8 cellular contexts compared by ENCODE assay signal in the genomic region with DNA sequence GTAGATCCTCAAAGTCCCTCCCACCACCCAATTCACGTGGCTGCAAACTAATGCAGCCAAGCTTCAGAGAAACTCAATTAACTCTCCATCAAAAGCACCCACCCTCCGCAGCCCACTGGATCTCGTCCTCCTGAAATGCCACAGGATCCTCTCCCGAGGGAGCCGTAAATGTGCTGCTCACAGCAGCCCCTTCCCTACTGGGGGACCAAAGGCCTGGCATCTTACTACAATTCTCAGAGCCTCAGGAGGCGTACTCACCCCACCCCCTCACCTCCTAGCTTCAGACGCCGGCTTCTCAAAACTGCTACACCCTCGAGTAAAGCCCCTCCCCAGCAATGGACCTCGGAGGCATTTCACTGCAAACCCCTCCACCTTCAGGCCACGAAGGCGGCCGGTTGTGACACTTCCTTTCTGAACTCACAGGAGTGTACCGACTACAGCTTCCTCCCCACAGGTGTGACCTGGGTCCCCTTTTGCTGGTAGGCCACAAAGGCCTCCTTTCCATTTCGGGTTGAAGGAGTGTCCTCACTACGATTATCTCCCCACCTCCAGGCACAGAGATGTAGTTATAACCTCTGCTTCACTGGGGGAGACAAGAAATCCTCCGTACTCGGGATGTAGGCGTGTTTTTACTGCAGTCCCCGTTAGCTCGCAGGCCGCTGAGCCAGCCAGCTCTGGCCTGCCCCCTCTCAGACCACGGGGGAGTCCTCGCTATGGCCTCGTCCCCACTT. TPM values are rescaled to one million over a fixed set of nuclear protein-coding genes. Genes with fewer than 3 reads are reported as not detected.
DNase-seq lines count a peak whose midpoint lies in the region; ATAC-seq and TF ChIP-seq lines count a peak whose summit lies in the region.

No MANE protein-coding gene starts in this region.

- peak overlapping the region; percentile 98 for H3K4me3 Mint-ChIP-seq in type B pancreatic cell

- H3K27ac ChIP-seq in RWPE1, result peak overlapping the region; percentile 87

- H3K36me3 Mint-ChIP-seq in type B pancreatic cell, result peaks cover 16% of the 10 kb centered on the region

- POLR2A ChIA-PET in RWPE1 (lab: Yijun Ruan, JAX; ENCODE audit: low non-redundant PET), result interaction anchor here (0.5 to 1.6 kb wide), 8 partner anchors 12 to 209 kb away, joined by 3 to 9 read pairs (median 5); a partner anchor contains a TSS

- no peaks in the 10 kb centered on the region for H3K9me3 Mint-ChIP-seq in type B pancreatic cell

- CTCF ChIA-PET in RWPE1 (lab: Yijun Ruan, JAX), result interaction anchor here (1.3 to 1.4 kb wide), 2 partner anchors 24 to 44 kb away, joined by 3 to 7 read pairs; no protein-coding TSS in a partner anchor

- H3K27me3 Mint-ChIP-seq in type B pancreatic cell, result no peaks in the 10 kb centered on the region

- H3K27ac Mint-ChIP-seq in type B pancreatic cell, result peak overlapping the region; percentile 99

- DNase-seq in COLO668 (lab: John Stamatoyannopoulos, UW; ENCODE audit: unreplicated experiment) (peak; percentile 66), RWPE1 (ENCODE audit: low spot score) (peak; percentile 76), glomerular visceral epithelial cell (ENCODE audit: extremely low spot score) (peak; percentile 32), pons (ENCODE audit: low spot score) (peak; percentile 41), type B pancreatic cell (ENCODE audit: extremely low spot score, unreplicated experiment) (no peak)
- peak; percentile 57 for DNase-seq in activated gamma-delta T cell treated with anti-CD3 and anti-CD28 coated beads, Interleukin-2, amount 50 U/mL, for 16 hours (ENCODE audit: low read depth)

- ATAC-seq in GM19452 (IDR thresholded peaks at IDR 0.05; ENCODE audit: unreplicated experiment) (peak; percentile 30), HG03571 (IDR thresholded peaks at IDR 0.05; ENCODE audit: unreplicated experiment) (peak; percentile 40)

- TF ChIP-seq CTCF in RWPE1 (conservative IDR thresholded peaks at IDR 0.05; ENCODE audit: low read depth), result no peak
- no peak for TF ChIP-seq CTCF in type B pancreatic cell (conservative IDR thresholded peaks at IDR 0.05)

- H3K4me1 Mint-ChIP-seq in type B pancreatic cell (ENCODE audit: unreplicated experiment), result peaks cover 44% of the 10 kb centered on the region

RNA-seq across cellular contexts. Expression of a gene that starts 0.7 kb away (rescaled TPM):
- total RNA-seq in type B pancreatic cell (ENCODE audit: low replicate concordance), result 115 and 192 TPM in 2 replicates

RNA-seq across cellular contexts. Expression of a gene that starts 0.7 kb away (rescaled TPM):
- 122 and 153 TPM in 2 replicates for total RNA-seq in type B pancreatic cell (ENCODE audit: low replicate concordance)

RNA-seq across cellular contexts. Expression of a gene that starts 35.2 kb away (rescaled TPM):
- total RNA-seq in type B pancreatic cell (ENCODE audit: low replicate concordance), result 26.7 and 29.9 TPM in 2 replicates

RNA-seq across cellular contexts. Expression of a gene that starts 35.2 kb away (rescaled TPM):
- 131 and 160 TPM in 2 replicates for total RNA-seq in type B pancreatic cell (ENCODE audit: low replicate concordance)

RNA-seq across cellular contexts. Expression of a gene that starts 48.3 kb away (rescaled TPM):
- total RNA-seq in type B pancreatic cell (ENCODE audit: low replicate concordance), result 1.6 and 2.4 TPM in 2 replicates
